In genomic region chr6:13303668-13304017, GRCh38 we compare ENCODE assay signal across 8 cellular contexts. TPM values are rescaled to one million over a fixed set of nuclear protein-coding genes. Genes with fewer than 3 reads are reported as not detected.
DNase-seq lines count a peak whose midpoint lies in the region; ATAC-seq and TF ChIP-seq lines count a peak whose summit lies in the region.

No MANE protein-coding gene starts in this region.

- peak overlapping the region; percentile 4 for H2AK9ac ChIP-seq in IMR-90 (replicated peaks; ENCODE audit: low read depth, low read length, poor library complexity)

- H3K27ac Mint-ChIP-seq in endodermal cell = no peak overlapping the region

- H3K4ac ChIP-seq in IMR-90 (ENCODE audit: low read depth, low read length) = peak overlapping the region; percentile 74

- peak overlapping the region; percentile 12; the same call in 1 of the 3 replicates for H2BK15ac ChIP-seq in IMR-90 (ENCODE audit: low read depth, low read length)

- no peak for TF ChIP-seq RAD21 in IMR-90 (IDR thresholded peaks at IDR 0.05; ENCODE audit: low read length)

- in situ Hi-C loops in IMR-90 (cut with MboI; ENCODE audit: low sequenced_read_pairs) = no loop called here
- in situ Hi-C loops in astrocyte of the spinal cord (cut with HindIII; ENCODE audit: low sequenced_read_pairs) = no loop called here

- no peaks in the 10 kb centered on the region for H3K9me3 ChIP-seq in IMR-90 (ENCODE audit: control insufficient read depth, insufficient read depth, low read length)
- no peaks in the 10 kb centered on the region for H3K9me3 ChIP-seq in right lobe of liver
- no peaks in the 10 kb centered on the region for H3K9me3 ChIP-seq in endodermal cell (ENCODE audit: control insufficient read depth, low read length)

- peak overlapping the region; percentile 72; the same call in 1 of the 2 replicates for H2AK5ac ChIP-seq in IMR-90 (ENCODE audit: low read depth, low read length)

- H3K9me3 Mint-ChIP-seq in endodermal cell = no peaks in the 10 kb centered on the region

- H3K9ac ChIP-seq in IMR-90 (ENCODE audit: low read depth, low read length) (peak overlapping the region; percentile 68), endodermal cell (ENCODE audit: extremely low read depth, low read length, poor library complexity, severe bottlenecking) (no peak overlapping the region)

- peak overlapping the region; percentile 37 for H2BK120ac ChIP-seq in IMR-90 (ENCODE audit: low read depth, low read length)

- H3K4me1 ChIP-seq in IMR-90 (ENCODE audit: control insufficient read depth, insufficient read depth, low read length) (peaks cover 10% of the 10 kb centered on the region), right lobe of liver (peaks cover 0 to 6% (median 0%) of the 10 kb centered on the region in 4 donors), endodermal cell (ENCODE audit: control insufficient read depth, insufficient read depth, low read length) (no peaks in the 10 kb centered on the region)

- BruUV-seq in IMR-90 (replicated peaks; lab: Mats Ljungman, UMichigan) = no TSS peak

- H3K56ac ChIP-seq in IMR-90 (ENCODE audit: extremely low read depth, insufficient read depth, low read length) = peak overlapping the region; percentile 62

- H3K4me3 ChIP-seq in IMR-90 (ENCODE audit: insufficient read depth, low read depth, low read length) (peak overlapping the region; percentile 13; the same call in 1 of the 2 replicates), astrocyte of the spinal cord (ENCODE audit: low read depth, low read length) (no peak overlapping the region), right lobe of liver (no peak overlapping the region), endodermal cell (ENCODE audit: low read length) (no peak overlapping the region)

- no peaks in the 10 kb centered on the region for H3K27me3 Mint-ChIP-seq in endodermal cell (ENCODE audit: insufficient read depth)

- H3K9me1 ChIP-seq in IMR-90 (ENCODE audit: insufficient read depth, low read length) = peaks cover 8% of the 10 kb centered on the region

- POLR2A ChIA-PET in IMR-90 (lab: Charles Lee; ENCODE audit: unreplicated experiment) = interaction anchor here (0.8 kb wide), 1 partner anchor 25 kb away, joined by 4 read pairs; the partner anchor contains the start of gene TBC1D7

- CTCF ChIA-PET in IMR-90 (lab: Yijun Ruan, JAX) = interaction anchor here (0.6 to 0.9 kb wide), 2 partner anchors 86 to 311 kb away, joined by 3 to 4 read pairs; partner anchors contain the start of gene NOL7

- H4K8ac ChIP-seq in IMR-90 (ENCODE audit: low read depth in 2 of 2, low read length in 2 of 2) = peak overlapping the region in 1 of 2 experiments; percentile 91; a peak in 2 of 4 replicates

- intact Hi-C loops in IMR-90 (cut with micrococcal nuclease) (loop anchor here (1.0 kb wide), 2 partner anchors 25 to 108 kb away; partner anchors contain the start of gene TBC1D7), right lobe of liver (cut with DNase I) (no loop called here)

- H3K14ac ChIP-seq in IMR-90 (replicated peaks; ENCODE audit: low read depth, low read length) = peak overlapping the region; percentile 76

- H3K36me3 ChIP-seq in IMR-90 (ENCODE audit: control insufficient read depth, insufficient read depth, low read length) = peaks cover 13% of the 10 kb centered on the region; the same call in 1 of the 2 replicates
- peaks cover 0 to 42% (median 0%) of the 10 kb centered on the region in 4 donors for H3K36me3 ChIP-seq in right lobe of liver
- H3K36me3 ChIP-seq in endodermal cell (ENCODE audit: control insufficient read depth, insufficient read depth, low read length) = peaks cover 90% of the 10 kb centered on the region

- no peaks in the 10 kb centered on the region for H3K4me1 Mint-ChIP-seq in endodermal cell

- peak overlapping the region; percentile 78 for H2BK20ac ChIP-seq in IMR-90 (ENCODE audit: low read depth, low read length)

- peak overlapping the region; percentile 82 for H2BK5ac ChIP-seq in IMR-90 (ENCODE audit: low read depth, low read length, poor library complexity, severe bottlenecking)

- H2AFZ ChIP-seq in IMR-90 (replicated peaks; ENCODE audit: low read length, poor library complexity) = peak overlapping the region; percentile 23

- DNase-seq in GM10266 (ENCODE audit: extremely low spot score) (peak; percentile 73), IMR-90 (peak; percentile 81), astrocyte of the spinal cord (ENCODE audit: low read depth, low spot score) (peak; percentile 77), right lobe of liver (peak in 2 of 3 donors; percentile 62 to 78), stromal cell of bone marrow (ENCODE audit: low read depth) (peak; percentile 48), endodermal cell (no peak), NCI-H2081 treated with DMSO at 0.1 percent for 48 hours (lab: John Stamatoyannopoulos, UW) (no peak)

- peak overlapping the region; percentile 62 for H4K91ac ChIP-seq in IMR-90 (ENCODE audit: insufficient read depth, low read depth, low read length)

- dilution Hi-C loops in IMR-90 (cut with HindIII; ENCODE audit: low sequenced_read_pairs, unreplicated experiment) = no loop called here

- H3K27ac ChIP-seq in IMR-90 (ENCODE audit: insufficient read depth, low read length) (peak overlapping the region; percentile 84; the same call in 1 of the 2 replicates), right lobe of liver (peak overlapping the region; percentile 36 to 61 (median 58)), endodermal cell (ENCODE audit: low read depth, low read length) (no peak overlapping the region)

- peak overlapping the region; percentile 76 for H3K18ac ChIP-seq in IMR-90 (ENCODE audit: low read depth, low read length)

- TF ChIP-seq POLR2A in IMR-90 (IDR thresholded peaks at IDR 0.05; ENCODE audit: low read depth, low read length) = no peak
- TF ChIP-seq POLR2A in right lobe of liver (IDR thresholded peaks at IDR 0.05) = no peak

- H3K27me3 ChIP-seq in IMR-90 (ENCODE audit: control insufficient read depth, insufficient read depth, low read length) (no peaks in the 10 kb centered on the region), right lobe of liver (no peaks in the 10 kb centered on the region), endodermal cell (ENCODE audit: control insufficient read depth, insufficient read depth, low read length, poor library complexity, severe bottlenecking) (no peaks in the 10 kb centered on the region)

- no peak overlapping the region; the same call in 1 of the 2 replicates for H4K5ac ChIP-seq in IMR-90 (ENCODE audit: low read depth, low read length)

- peak overlapping the region; percentile 87 for H3K23ac ChIP-seq in IMR-90 (ENCODE audit: low read depth, low read length)

- H3K36me3 Mint-ChIP-seq in endodermal cell (ENCODE audit: low read depth) = peaks cover 63% of the 10 kb centered on the region

- WGBS in IMR-90 (ENCODE audit: extremely low coverage in 2 of 2, insufficient read length in 1 of 2), 2 experiments = no CpG with 5 or more reads among the region's 7 CpGs
- 36% methylated on average over 7 of the region's 7 CpGs for WGBS in right lobe of liver (ENCODE audit: insufficient coverage, low coverage, low lambda C conversion rate, missing lambda C conversion rate)
- WGBS in endodermal cell (ENCODE audit: insufficient coverage in 1 of 2, insufficient read length in 1 of 2), 2 experiments = 90 to 94% methylated on average over 2 to 7 of the region's 7 CpGs

- TF ChIP-seq CTCF in GM10266 (IDR thresholded peaks at IDR 0.05; ENCODE audit: control insufficient read depth, insufficient read depth, low read depth, missing control alignments) (no peak), IMR-90 (conservative IDR thresholded peaks at IDR 0.05; ENCODE audit: low read depth, low read length) (no peak), astrocyte of the spinal cord (IDR thresholded peaks at IDR 0.05; ENCODE audit: low read depth, low read length) (no peak), right lobe of liver (IDR thresholded peaks at IDR 0.05) (no peak), endodermal cell (conservative IDR thresholded peaks at IDR 0.05) (no peak)

- ATAC-seq in GM21515 (IDR thresholded peaks at IDR 0.05; ENCODE audit: unreplicated experiment) = peak; percentile 66
- peak; percentile 68 for ATAC-seq in IMR-90 (ENCODE audit: low read depth)
- peak; percentile 49 to 65 (median 56) for ATAC-seq in right lobe of liver

- H4K20me1 ChIP-seq in IMR-90 (ENCODE audit: insufficient read depth, low read length) = no peaks in the 10 kb centered on the region

- peaks cover 6 to 14% of the 10 kb centered on the region in 2 experiments; a peak in 2 of 4 replicates for H3K79me1 ChIP-seq in IMR-90 (ENCODE audit: low read depth in 1 of 2, low read length in 2 of 2)

- peak overlapping the region; percentile 80 for H3K4me2 ChIP-seq in IMR-90 (ENCODE audit: low read depth, low read length)

- no peak overlapping the region for H3K4me3 Mint-ChIP-seq in endodermal cell

TF ChIP-seq in IMR-90, 13 proteins besides CTCF, POLR2A, EP300 and RAD21:
- no peak for TF ChIP-seq BHLHE40 (IDR thresholded peaks at IDR 0.05; ENCODE audit: low read depth, low read length)
- no peak for TF ChIP-seq SMC3 (IDR thresholded peaks at IDR 0.05; ENCODE audit: low read depth, low read length)
TF ChIP-seq in IMR-90: peak in this region for 0.

RNA-seq across cellular contexts. Expression of gene TBC1D7, which starts 24.7 kb away (rescaled TPM):
- total RNA-seq in IMR-90 (2012; rRNA removed) (14.3 and 16.4 TPM in 2 replicates), right lobe of liver (10 to 100 TPM in 2 of 6 experiments, 1 to 10 TPM in 4; 7.8 to 16.0 (median 9.7) TPM), endodermal cell (10 to 100 TPM; 37.7 to 59.0 TPM)
- 17.6 and 22.6 TPM in 2 replicates for polyA plus RNA-seq in IMR-90 (2012; rRNA removed)
- polyA plus RNA-seq in IMR-90 (2012; cell fraction: cytosol; rRNA removed) = 9.8 and 23.1 TPM in 2 replicates
- polyA plus RNA-seq in IMR-90 (2012; cell fraction: nucleus; rRNA removed; ENCODE audit: low replicate concordance) = 3.2 and 15.3 TPM in 2 replicates
- polyA plus RNA-seq in endodermal cell (2013, experiment 1 of 2) = 46.2 TPM
- polyA plus RNA-seq in endodermal cell (2013, experiment 2 of 2) = 46.3 TPM

Comparison
In these comparisons a context has a peak if more than half of its experiments do, and no peak if none do; other contexts are left out.
1. DNase-seq: peak in GM10266 (single experiment), IMR-90 (single experiment), astrocyte of the spinal cord (single experiment), right lobe of liver (2 of 3) and stromal cell of bone marrow (single experiment); none in endodermal cell (single experiment) and NCI-H2081 treated with DMSO at 0.1 percent for 48 hours (single experiment).
2. Peak in every context shown above with its lines, with median percentiles within 50 percentile points of each other: ATAC-seq.